Comparison of ENCODE assay signal across 14 cellular contexts in the genomic region with DNA sequence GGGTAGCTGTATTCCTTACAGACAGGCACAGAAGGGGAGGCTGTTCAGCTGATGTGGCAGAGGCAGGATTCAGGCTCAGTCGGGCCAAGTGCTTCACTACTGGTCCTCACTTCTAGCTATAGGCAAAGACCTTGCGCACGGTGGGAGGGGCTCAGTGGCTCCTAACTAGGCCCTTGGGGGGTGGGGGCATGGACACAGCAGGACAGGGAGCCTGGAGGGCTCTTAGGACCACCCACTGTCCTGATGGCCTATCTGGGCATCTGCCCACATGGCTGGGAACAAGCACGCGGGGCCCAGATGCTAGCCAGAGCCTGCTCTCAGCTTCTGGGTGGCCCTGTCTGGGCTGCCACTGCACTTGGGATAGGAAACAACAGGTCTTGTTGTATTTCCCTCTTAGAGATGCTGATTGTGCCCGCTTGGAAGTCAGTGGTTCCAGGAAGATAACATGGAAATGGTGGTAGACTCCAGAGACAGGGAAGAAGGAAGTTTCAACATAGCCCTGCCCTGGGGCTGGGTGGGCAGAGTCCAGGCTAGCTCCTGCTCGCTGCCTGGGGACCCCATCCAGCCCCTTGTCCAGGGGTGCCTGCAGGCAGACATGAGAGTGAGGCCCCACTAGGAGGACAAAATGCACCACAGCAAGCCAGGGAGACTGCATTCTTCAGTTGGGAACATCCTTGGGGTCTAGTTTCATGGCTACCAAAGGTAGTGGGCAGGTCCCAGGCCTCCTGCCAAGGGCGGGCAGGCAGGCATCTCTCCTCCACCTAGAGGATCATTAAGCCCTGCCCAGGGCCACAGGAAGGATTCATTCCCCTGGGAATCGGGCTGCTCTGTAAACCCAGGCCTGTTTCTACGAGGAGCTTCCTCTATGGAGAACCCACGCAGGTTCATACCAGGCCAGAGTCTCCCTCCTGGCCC.
DNase-seq lines count a peak whose midpoint lies in the region; ATAC-seq, FAIRE-seq and TF ChIP-seq lines count a peak whose summit lies in the region.
"Had no signal": no experiment of that assay in that cellular context is flagged by ENCODE, and none has a peak within 500 bp of the region (broad histone marks: within the 10 kb centered on the region; RNA-seq: fewer than 3 reads in every experiment).

No MANE protein-coding gene starts in this region.

- H3K36me3 Mint-ChIP-seq in HFFc6 (ENCODE audit: low read depth): peaks cover 40% of the 10 kb centered on the region
- peaks cover 29% of the 10 kb centered on the region for H3K36me3 Mint-ChIP-seq in astrocyte (ENCODE audit: low read depth, unreplicated experiment)

- H3K27me3 ChIP-seq in astrocyte (ENCODE audit: insufficient read depth, low read length): no peaks in the 10 kb centered on the region
- no peaks in the 10 kb centered on the region for H3K27me3 ChIP-seq in suprapubic skin
- H3K27me3 ChIP-seq: foreskin keratinocyte had no signal

- peak overlapping the region; percentile 49 for H3K27ac ChIP-seq in astrocyte (ENCODE audit: low read depth, low read length)
- peak overlapping the region; percentile 85 for H3K27ac ChIP-seq in mesodermal cell (ENCODE audit: low read depth, low read length, severe bottlenecking)
- peak overlapping the region; percentile 79 for H3K27ac ChIP-seq in suprapubic skin
- H3K27ac ChIP-seq: foreskin keratinocyte had no signal

- in situ Hi-C loops in G401 (cut with HindIII; ENCODE audit: low sequenced_read_pairs): no loop called here

- H3K4me1 Mint-ChIP-seq in HFFc6 (ENCODE audit: low read depth) (peaks cover 54% of the 10 kb centered on the region), astrocyte (ENCODE audit: low read depth, unreplicated experiment) (peaks cover 35% of the 10 kb centered on the region)

- H3K9me3 ChIP-seq in astrocyte (ENCODE audit: insufficient read depth, low read depth, low read length): no peaks in the 10 kb centered on the region
- no peaks in the 10 kb centered on the region for H3K9me3 ChIP-seq in mesodermal cell (ENCODE audit: control insufficient read depth, low read length)
- H3K9me3 ChIP-seq in suprapubic skin: no peaks in the 10 kb centered on the region

- no peak for DNase-seq in HFFc6
- no peak for DNase-seq in astrocyte (ENCODE audit: low read depth)
- no peak for DNase-seq in suprapubic skin (ENCODE audit: low spot score in 2 of 2)
- DNase-seq in G401 (ENCODE audit: low spot score): no peak
- DNase-seq in germinal center (ENCODE audit: low spot score): no peak
- DNase-seq: activated naive CD4-positive, alpha-beta T cell treated with anti-CD3 and anti-CD28 coated beads, Interleukin-2, amount 50 U/mL, for 16 hours; cortex of kidney; Kasumi-1; NCI-H2107; stimulated activated CD4-positive, alpha-beta T cell treated with anti-CD3 and anti-CD28 coated beads, Interleukin-4, amount 100 ng/mL, for 1 hour; stimulated activated naive CD4-positive, alpha-beta T cell treated with Interleukin-2 at 50 U/mL for 16 hours had no signal

- H3K27ac Mint-ChIP-seq in HFFc6 (peak overlapping the region; percentile 94), astrocyte (ENCODE audit: unreplicated experiment) (peak overlapping the region; percentile 87)

- H3K4me3 ChIP-seq in astrocyte (ENCODE audit: insufficient read depth, low read depth, low read length) (no peak overlapping the region), mesodermal cell (ENCODE audit: extremely low read depth, insufficient read depth, low read length, poor library complexity, severe bottlenecking) (no peak overlapping the region), suprapubic skin (no peak overlapping the region)

- peaks cover 50% of the 10 kb centered on the region for H3K79me2 ChIP-seq in astrocyte (ENCODE audit: insufficient read depth, low read length)

- no peak for FAIRE-seq in astrocyte (lab: Jason Lieb, UNC)

- peak overlapping the region; percentile 10 for H3K4me2 ChIP-seq in astrocyte (ENCODE audit: low read length)

- peaks cover 56% of the 10 kb centered on the region for H4K20me1 ChIP-seq in astrocyte (ENCODE audit: insufficient read depth, low read length)

- peaks cover 58% of the 10 kb centered on the region for H3K36me3 ChIP-seq in astrocyte (ENCODE audit: insufficient read depth, low read length)
- H3K36me3 ChIP-seq in mesodermal cell (ENCODE audit: control insufficient read depth, insufficient read depth, low read length): peaks cover 91% of the 10 kb centered on the region
- peaks cover 46% of the 10 kb centered on the region for H3K36me3 ChIP-seq in suprapubic skin

- peaks cover 21% of the 10 kb centered on the region for H3K4me1 ChIP-seq in astrocyte (ENCODE audit: insufficient read depth, low read length)
- peaks cover 39% of the 10 kb centered on the region for H3K4me1 ChIP-seq in mesodermal cell (ENCODE audit: control insufficient read depth, insufficient read depth, low read length, poor library complexity, severe bottlenecking)
- peaks cover 24% of the 10 kb centered on the region for H3K4me1 ChIP-seq in suprapubic skin

- no peak for ATAC-seq in GM18502 (IDR thresholded peaks at IDR 0.05; ENCODE audit: poor library complexity, unreplicated experiment)

- H3K27me3 Mint-ChIP-seq in HFFc6 (ENCODE audit: insufficient read depth) (peaks cover 6% of the 10 kb centered on the region; the same call in 1 of the 2 replicates), astrocyte (ENCODE audit: low read depth, unreplicated experiment) (no peaks in the 10 kb centered on the region)

- TF ChIP-seq POLR2A in suprapubic skin (IDR thresholded peaks at IDR 0.05): no peak

- no peak overlapping the region for H2AFZ ChIP-seq in astrocyte (ENCODE audit: low read depth, low read length)

- TF ChIP-seq CTCF in HFFc6 (IDR thresholded peaks at IDR 0.05) (no peak), astrocyte (IDR thresholded peaks at IDR 0.05; ENCODE audit: insufficient read depth, low read depth, low read length) (no peak), suprapubic skin (IDR thresholded peaks at IDR 0.05) (no peak)

- WGBS in mesodermal cell (ENCODE audit: insufficient coverage in 2 of 2), 2 experiments: 91 to 95% methylated on average over 7 to 9 of the region's 11 CpGs
- 74% methylated on average over 6 of the region's 11 CpGs for WGBS in suprapubic skin

- H3K4me3 Mint-ChIP-seq in HFFc6: peak overlapping the region; percentile 71; the same call in 1 of the 2 replicates
- H3K4me3 Mint-ChIP-seq in astrocyte (ENCODE audit: unreplicated experiment): no peak overlapping the region

- H3K9ac ChIP-seq in astrocyte (ENCODE audit: low read length): peak overlapping the region; percentile 36

- no peak for TF ChIP-seq EP300 in suprapubic skin (IDR thresholded peaks at IDR 0.05)

- H3K9me3 Mint-ChIP-seq in HFFc6 (no peaks in the 10 kb centered on the region), astrocyte (ENCODE audit: unreplicated experiment) (no peaks in the 10 kb centered on the region)
